Comparison of ENCODE assay signal across 1 cellular context in the genomic region with DNA sequence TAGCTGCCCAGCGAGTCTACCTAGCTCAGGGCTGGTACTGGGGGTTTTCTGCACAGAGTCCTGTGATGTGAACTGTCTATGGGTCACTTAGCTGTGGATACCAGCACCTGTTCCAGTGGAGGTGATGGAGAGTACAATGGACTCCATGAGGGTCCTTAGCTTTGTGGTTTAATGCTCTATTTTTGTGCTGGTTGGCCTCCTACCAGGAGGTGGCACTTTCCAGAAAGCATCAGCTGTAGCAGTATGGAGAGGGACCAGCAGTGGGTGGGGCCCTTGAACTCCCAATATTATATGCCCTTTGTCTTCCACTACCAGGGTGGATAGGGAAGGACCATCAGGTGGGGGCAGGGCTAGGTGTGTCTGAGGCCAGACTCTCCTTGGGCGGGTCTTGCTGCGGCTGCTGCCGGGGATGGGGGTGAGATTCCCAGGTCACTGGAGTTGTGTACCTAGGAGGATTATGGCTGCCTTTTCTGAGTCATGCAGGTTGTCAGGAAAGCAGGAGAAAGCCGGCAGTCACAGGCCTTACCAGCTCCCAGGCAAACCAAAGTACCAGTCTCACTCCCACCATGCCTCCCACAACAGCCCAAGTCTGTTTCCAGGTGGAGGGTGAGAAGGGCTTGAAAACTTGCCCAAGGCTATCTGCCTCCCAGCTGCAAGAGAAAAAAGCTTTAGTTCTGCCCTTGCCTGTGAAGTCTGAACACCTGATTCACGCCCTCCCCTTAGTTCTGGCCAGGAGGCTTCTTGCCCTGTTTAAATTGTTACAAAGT.
TF ChIP-seq lines count a peak whose summit lies in the region.

No MANE protein-coding gene starts in this region.

TF ChIP-seq in GM23338, 12 proteins besides CTCF, POLR2A, EP300 and RAD21 (continued from another document):
- TF ChIP-seq, protein P1, sequence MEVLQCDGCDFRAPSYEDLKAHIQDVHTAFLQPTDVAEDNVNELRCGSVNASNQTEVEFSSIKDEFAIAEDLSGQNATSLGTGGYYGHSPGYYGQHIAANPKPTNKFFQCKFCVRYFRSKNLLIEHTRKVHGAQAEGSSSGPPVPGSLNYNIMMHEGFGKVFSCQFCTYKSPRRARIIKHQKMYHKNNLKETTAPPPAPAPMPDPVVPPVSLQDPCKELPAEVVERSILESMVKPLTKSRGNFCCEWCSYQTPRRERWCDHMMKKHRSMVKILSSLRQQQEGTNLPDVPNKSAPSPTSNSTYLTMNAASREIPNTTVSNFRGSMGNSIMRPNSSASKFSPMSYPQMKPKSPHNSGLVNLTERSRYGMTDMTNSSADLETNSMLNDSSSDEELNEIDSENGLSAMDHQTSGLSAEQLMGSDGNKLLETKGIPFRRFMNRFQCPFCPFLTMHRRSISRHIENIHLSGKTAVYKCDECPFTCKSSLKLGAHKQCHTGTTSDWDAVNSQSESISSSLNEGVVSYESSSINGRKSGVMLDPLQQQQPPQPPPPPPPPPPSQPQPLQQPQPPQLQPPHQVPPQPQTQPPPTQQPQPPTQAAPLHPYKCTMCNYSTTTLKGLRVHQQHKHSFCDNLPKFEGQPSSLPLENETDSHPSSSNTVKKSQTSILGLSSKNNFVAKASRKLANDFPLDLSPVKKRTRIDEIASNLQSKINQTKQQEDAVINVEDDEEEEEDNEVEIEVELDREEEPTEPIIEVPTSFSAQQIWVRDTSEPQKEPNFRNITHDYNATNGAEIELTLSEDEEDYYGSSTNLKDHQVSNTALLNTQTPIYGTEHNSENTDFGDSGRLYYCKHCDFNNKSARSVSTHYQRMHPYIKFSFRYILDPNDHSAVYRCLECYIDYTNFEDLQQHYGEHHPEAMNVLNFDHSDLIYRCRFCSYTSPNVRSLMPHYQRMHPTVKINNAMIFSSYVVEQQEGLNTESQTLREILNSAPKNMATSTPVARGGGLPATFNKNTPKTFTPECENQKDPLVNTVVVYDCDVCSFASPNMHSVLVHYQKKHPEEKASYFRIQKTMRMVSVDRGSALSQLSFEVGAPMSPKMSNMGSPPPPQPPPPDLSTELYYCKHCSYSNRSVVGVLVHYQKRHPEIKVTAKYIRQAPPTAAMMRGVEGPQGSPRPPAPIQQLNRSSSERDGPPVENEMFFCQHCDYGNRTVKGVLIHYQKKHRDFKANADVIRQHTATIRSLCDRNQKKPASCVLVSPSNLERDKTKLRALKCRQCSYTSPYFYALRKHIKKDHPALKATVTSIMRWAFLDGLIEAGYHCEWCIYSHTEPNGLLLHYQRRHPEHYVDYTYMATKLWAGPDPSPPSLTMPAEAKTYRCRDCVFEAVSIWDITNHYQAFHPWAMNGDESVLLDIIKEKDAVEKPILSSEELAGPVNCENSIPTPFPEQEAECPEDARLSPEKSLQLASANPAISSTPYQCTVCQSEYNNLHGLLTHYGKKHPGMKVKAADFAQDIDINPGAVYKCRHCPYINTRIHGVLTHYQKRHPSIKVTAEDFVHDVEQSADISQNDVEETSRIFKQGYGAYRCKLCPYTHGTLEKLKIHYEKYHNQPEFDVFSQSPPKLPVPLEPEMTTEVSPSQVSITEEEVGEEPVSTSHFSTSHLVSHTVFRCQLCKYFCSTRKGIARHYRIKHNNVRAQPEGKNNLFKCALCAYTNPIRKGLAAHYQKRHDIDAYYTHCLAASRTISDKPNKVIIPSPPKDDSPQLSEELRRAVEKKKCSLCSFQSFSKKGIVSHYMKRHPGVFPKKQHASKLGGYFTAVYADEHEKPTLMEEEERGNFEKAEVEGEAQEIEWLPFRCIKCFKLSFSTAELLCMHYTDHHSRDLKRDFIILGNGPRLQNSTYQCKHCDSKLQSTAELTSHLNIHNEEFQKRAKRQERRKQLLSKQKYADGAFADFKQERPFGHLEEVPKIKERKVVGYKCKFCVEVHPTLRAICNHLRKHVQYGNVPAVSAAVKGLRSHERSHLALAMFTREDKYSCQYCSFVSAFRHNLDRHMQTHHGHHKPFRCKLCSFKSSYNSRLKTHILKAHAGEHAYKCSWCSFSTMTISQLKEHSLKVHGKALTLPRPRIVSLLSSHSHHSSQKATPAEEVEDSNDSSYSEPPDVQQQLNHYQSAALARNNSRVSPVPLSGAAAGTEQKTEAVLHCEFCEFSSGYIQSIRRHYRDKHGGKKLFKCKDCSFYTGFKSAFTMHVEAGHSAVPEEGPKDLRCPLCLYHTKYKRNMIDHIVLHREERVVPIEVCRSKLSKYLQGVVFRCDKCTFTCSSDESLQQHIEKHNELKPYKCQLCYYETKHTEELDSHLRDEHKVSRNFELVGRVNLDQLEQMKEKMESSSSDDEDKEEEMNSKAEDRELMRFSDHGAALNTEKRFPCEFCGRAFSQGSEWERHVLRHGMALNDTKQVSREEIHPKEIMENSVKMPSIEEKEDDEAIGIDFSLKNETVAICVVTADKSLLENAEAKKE (CRISPR knock-in tag; IDR thresholded peaks at IDR 0.05), result no peak
- TF ChIP-seq EZH2phosphoT487 (IDR thresholded peaks at IDR 0.05; ENCODE audit: unreplicated experiment), result no peak
- TF ChIP-seq EZH2 (IDR thresholded peaks at IDR 0.05; ENCODE audit: low read depth, unreplicated experiment), result no peak
- no peak for TF ChIP-seq ETS1 (IDR thresholded peaks at IDR 0.05)
- TF ChIP-seq ZNF114 (CRISPR knock-in tag; IDR thresholded peaks at IDR 0.05), result no peak
- no peak for TF ChIP-seq STAT1 (IDR thresholded peaks at IDR 0.05; ENCODE audit: unreplicated experiment)
- TF ChIP-seq JUNB (IDR thresholded peaks at IDR 0.05; ENCODE audit: unreplicated experiment), result no peak
- no peak for TF ChIP-seq CREB1 (CRISPR knock-in tag; IDR thresholded peaks at IDR 0.05; ENCODE audit: low read depth)
